ENCODE assay signal across 10 cellular contexts in genomic region chr2:104872034-104872865, GRCh38. TPM values are rescaled to one million over a fixed set of nuclear protein-coding genes. Genes with fewer than 3 reads are reported as not detected.
A peak's percentile ranks its signal among the peaks of the same experiment; 100 is the strongest.
DNase-seq lines count a peak whose midpoint lies in the region; ATAC-seq, FAIRE-seq and TF ChIP-seq lines count a peak whose summit lies in the region.
"Had no signal": no experiment of that assay in that cellular context is flagged by ENCODE, and none has a peak within 500 bp of the region (broad histone marks: within the 10 kb centered on the region; RNA-seq: fewer than 3 reads in every experiment).

No MANE protein-coding gene starts in this region.

- H3K14ac ChIP-seq in H9 (ENCODE audit: insufficient read depth, low read length): no peak overlapping the region; the same call in 1 of the 2 replicates

- H3K79me1 ChIP-seq in H9 (ENCODE audit: insufficient read depth, low read depth, low read length, poor library complexity, severe bottlenecking): no peaks in the 10 kb centered on the region

- H3K4ac ChIP-seq in H9 (ENCODE audit: low read depth, low read length): no peak overlapping the region

- intact Hi-C loops in natural killer cell (cut with micrococcal nuclease): no loop called here

- TF ChIP-seq CTCF in A549 (IDR thresholded peaks at IDR 0.05): no peak
- no peak for TF ChIP-seq CTCF in H9 (conservative IDR thresholded peaks at IDR 0.05)
- TF ChIP-seq CTCF in natural killer cell (IDR thresholded peaks at IDR 0.05): no peak

- no peak for TF ChIP-seq POLR2A in A549 (IDR thresholded peaks at IDR 0.05; ENCODE audit: low read length)

- no peak overlapping the region for H2BK12ac ChIP-seq in H9 (ENCODE audit: insufficient read length, low read depth, low read length)

- peak overlapping the region; percentile 70 for H3K4me3 ChIP-seq in A549

- H3K18ac ChIP-seq in H9 (ENCODE audit: insufficient read length, low read depth, low read length): no peak overlapping the region

- WGBS in A549 (ENCODE audit: missing lambda C conversion rate): 12% methylated on average over 50 of the region's 59 CpGs
- no CpG with 5 or more reads among the region's 59 CpGs for WGBS in H9 (ENCODE audit: extremely low coverage, insufficient read length, low lambda C conversion rate)

- no peak overlapping the region for H2BK20ac ChIP-seq in H9 (ENCODE audit: low read depth, low read length, poor library complexity, severe bottlenecking)

- no peaks in the 10 kb centered on the region for H4K20me1 ChIP-seq in H9 (ENCODE audit: control insufficient read depth, insufficient read depth, insufficient read length)

- H4K91ac ChIP-seq in H9 (ENCODE audit: insufficient read length, low read depth, low read length): no peak overlapping the region

- CTCF ChIA-PET in A549 (lab: Yijun Ruan, JAX): interaction anchor here (0.6 to 1.4 kb wide), 7 partner anchors 16 to 1711 kb away, joined by 3 to 6 read pairs (median 5); no protein-coding TSS in a partner anchor

- no peak overlapping the region for H3T11ph ChIP-seq in H9 (ENCODE audit: low read length)

- ATAC-seq in A549 (peak in 1 of 2 experiments; percentile 20; a peak in 3 of 6 replicates), natural killer cell (no peak)
- no peak for ATAC-seq in central memory CD8-positive, alpha-beta T cell (replicated peaks; ENCODE audit: extremely low read depth, poor library complexity, severe bottlenecking)

- H2BK5ac ChIP-seq in H9 (ENCODE audit: insufficient read length, low read length): no peak overlapping the region

- no peak overlapping the region for H3K27ac ChIP-seq in A549
- no peak overlapping the region for H3K27ac ChIP-seq in H9 (ENCODE audit: insufficient read length, low read depth, low read length)

- no peak overlapping the region for H2AFZ ChIP-seq in H9 (ENCODE audit: low read length)

- POLR2A ChIA-PET in A549 (lab: Yijun Ruan, JAX): interaction anchor here (0.7 kb wide), 1 partner anchor 539 kb away, joined by 3 read pairs; no protein-coding TSS in a partner anchor

- H2BK15ac ChIP-seq in H9 (ENCODE audit: low read depth, low read length): no peak overlapping the region

- H3K9me3 Mint-ChIP-seq in H9 (peaks cover 0 to 5% of the 10 kb centered on the region in 2 experiments; a peak in 2 of 5 replicates), natural killer cell (no peaks in the 10 kb centered on the region)
- H3K9me3 Mint-ChIP-seq in central memory CD8-positive, alpha-beta T cell: no peaks in the 10 kb centered on the region

- H3K23ac ChIP-seq in H9 (ENCODE audit: insufficient read length, low read depth, low read length): no peak overlapping the region

- H3K9me3 ChIP-seq in A549: no peaks in the 10 kb centered on the region
- H3K9me3 ChIP-seq in H9 (ENCODE audit: control insufficient read depth, low read depth, low read length): no peaks in the 10 kb centered on the region

- TF ChIP-seq EP300 in A549 (IDR thresholded peaks at IDR 0.05): no peak

- H4K8ac ChIP-seq in H9 (replicated peaks; ENCODE audit: insufficient read length, low read depth, low read length): no peak overlapping the region

- H3K36me3 Mint-ChIP-seq in H9 (ENCODE audit: insufficient read depth in 1 of 3, low read depth in 3 of 3) (no peaks in the 10 kb centered on the region), natural killer cell (no peaks in the 10 kb centered on the region)
- peaks cover 2% of the 10 kb centered on the region for H3K36me3 Mint-ChIP-seq in central memory CD8-positive, alpha-beta T cell (ENCODE audit: insufficient read depth)

- TF ChIP-seq RAD21 in A549 (conservative IDR thresholded peaks at IDR 0.05 in 1 of 2, IDR thresholded peaks at IDR 0.05 in 1 of 2): no peak

- H3K27me3 Mint-ChIP-seq in H9 (ENCODE audit: low read depth) (peaks cover 97% of the 10 kb centered on the region), natural killer cell (ENCODE audit: low read depth in 2 of 2) (peaks cover 56 to 57% of the 10 kb centered on the region in 2 donors)
- peaks cover 76% of the 10 kb centered on the region for H3K27me3 Mint-ChIP-seq in central memory CD8-positive, alpha-beta T cell

- H3K4me3 Mint-ChIP-seq in H9 (peak overlapping the region; percentile 67 to 90), natural killer cell (peak overlapping the region; percentile 68)
- peak overlapping the region; percentile 42 for H3K4me3 Mint-ChIP-seq in central memory CD8-positive, alpha-beta T cell

- H2BK120ac ChIP-seq in H9 (ENCODE audit: low read depth, low read length, poor library complexity, severe bottlenecking): no peak overlapping the region

- H3K27me3 ChIP-seq in H9 (ENCODE audit: insufficient read depth, low read length): peaks cover 62% of the 10 kb centered on the region

- DNase-seq in A549 (ENCODE audit: low read depth in 1 of 2, low spot score in 1 of 2) (peak in 1 of 2 experiments; percentile 13), H9 (peak; percentile 83), natural killer cell (no peak), NCI-H82 (lab: John Stamatoyannopoulos, UW) (no peak), kidney glomerular epithelial cell (lab: John Stamatoyannopoulos, UW) (no peak), GOT3 (lab: John Stamatoyannopoulos, UW) (no peak)
- DNase-seq in central memory CD8-positive, alpha-beta T cell (ENCODE audit: low spot score in 2 of 2): no peak
- DNase-seq in central memory CD4-positive, alpha-beta T cell: no peak

- H3K4me1 ChIP-seq in A549 (0 out of 3 replicates have a peak, but pooled peaks cover 3% of the 10 kb centered on the region), H9 (ENCODE audit: insufficient read depth, low read length) (no peaks in the 10 kb centered on the region)

- peak overlapping the region in 1 of 3 experiments; percentile 82; a peak in 1 of 7 replicates for H3K27ac Mint-ChIP-seq in H9
- H3K27ac Mint-ChIP-seq in central memory CD8-positive, alpha-beta T cell (ENCODE audit: low read depth): no peak overlapping the region
- no peak overlapping the region for H3K27ac Mint-ChIP-seq in natural killer cell

- no peak overlapping the region for H4K5ac ChIP-seq in H9 (ENCODE audit: insufficient read length, low read depth, low read length)

- H3K23me2 ChIP-seq in H9 (ENCODE audit: insufficient read length, low read depth, low read length, poor library complexity, severe bottlenecking): peaks cover 14% of the 10 kb centered on the region

- FAIRE-seq in A549 (lab: Jason Lieb, UNC): no peak
- FAIRE-seq: endometrium had no signal

- H3K9ac ChIP-seq in H9 (ENCODE audit: extremely low read depth, insufficient read length, low read length): no peak overlapping the region

- H3K56ac ChIP-seq in H9 (ENCODE audit: insufficient read length, low read depth, low read length): no peak overlapping the region

- no peaks in the 10 kb centered on the region for H3K79me2 ChIP-seq in H9 (ENCODE audit: insufficient read depth, low read length)

- peaks cover 27 to 32% of the 10 kb centered on the region in 2 experiments for H3K4me1 Mint-ChIP-seq in H9
- peaks cover 6% of the 10 kb centered on the region for H3K4me1 Mint-ChIP-seq in central memory CD8-positive, alpha-beta T cell
- peaks cover 12 to 22% of the 10 kb centered on the region in 2 donors for H3K4me1 Mint-ChIP-seq in natural killer cell

- H2AK5ac ChIP-seq in H9 (ENCODE audit: insufficient read length, low read length): no peak overlapping the region

- H3K4me2 ChIP-seq in A549 (peak overlapping the region; percentile 98), H9 (ENCODE audit: insufficient read depth, insufficient read length, low read length) (peak overlapping the region; percentile 91)

TF ChIP-seq in A549, 52 proteins besides CTCF, POLR2A, EP300 and RAD21 (continues in another document):
- no peak for TF ChIP-seq NFE2L2 (conservative IDR thresholded peaks at IDR 0.05; ENCODE audit: low read length)
- TF ChIP-seq CBX8 (IDR thresholded peaks at IDR 0.05): no peak
- TF ChIP-seq, protein P1, sequence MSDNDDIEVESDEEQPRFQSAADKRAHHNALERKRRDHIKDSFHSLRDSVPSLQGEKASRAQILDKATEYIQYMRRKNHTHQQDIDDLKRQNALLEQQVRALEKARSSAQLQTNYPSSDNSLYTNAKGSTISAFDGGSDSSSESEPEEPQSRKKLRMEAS (IDR thresholded peaks at IDR 0.05): no peak
- TF ChIP-seq RARB (CRISPR knock-in tag; IDR thresholded peaks at IDR 0.05): no peak
- TF ChIP-seq ZSCAN20 (CRISPR knock-in tag; IDR thresholded peaks at IDR 0.05): no peak
- TF ChIP-seq HOXB5 (CRISPR knock-in tag; IDR thresholded peaks at IDR 0.05): no peak
- TF ChIP-seq ATOH8 (CRISPR knock-in tag; IDR thresholded peaks at IDR 0.05; ENCODE audit: low read depth): no peak
- TF ChIP-seq FOXS1 (CRISPR knock-in tag; IDR thresholded peaks at IDR 0.05): no peak
- TF ChIP-seq JUN (IDR thresholded peaks at IDR 0.05): no peak
- TF ChIP-seq MAZ (IDR thresholded peaks at IDR 0.05; ENCODE audit: borderline replicate concordance, low read depth, low read length): no peak
- no peak for TF ChIP-seq CBX2 (IDR thresholded peaks at IDR 0.05; ENCODE audit: borderline replicate concordance, low read depth)
- no peak for TF ChIP-seq ESRRA (IDR thresholded peaks at IDR 0.05; ENCODE audit: borderline replicate concordance, low read length)
- TF ChIP-seq BCL3 (IDR thresholded peaks at IDR 0.05): no peak
- no peak for TF ChIP-seq RCOR1 (IDR thresholded peaks at IDR 0.05; ENCODE audit: low read depth, low read length)
- TF ChIP-seq EHMT2 (IDR thresholded peaks at IDR 0.05; ENCODE audit: low read depth): no peak

RNA-seq across cellular contexts. Expression of gene POU3F3, which starts 18.3 kb away (rescaled TPM):
- polyA plus RNA-seq in A549 (2011; rRNA removed) (not detected in 2 replicates), A549 (2017; fragmentation: RNase III; extraction: RNeasy Plus Mini Kit Qiagen cat#74134 plus additional on column Dnase treatment) (0.03 TPM in 1 of 3 replicates, not detected in the others)
- polyA plus RNA-seq in A549 (2012; cell fraction: cytosol; rRNA removed): not detected in 2 replicates
- 0.04 TPM in 2 replicates for polyA plus RNA-seq in A549 (2012; cell fraction: nucleus; rRNA removed)
- not detected in 2 replicates for polyA minus RNA-seq in A549 (2011; rRNA and poly(A)+ RNA removed)
- total RNA-seq in H9 (2021) (not detected in 2 replicates), natural killer cell (not detected)
- total RNA-seq: T-helper 1 cell treated with Interleukin-12 subunit alpha and Interleukin-12 subunit beta and Interleukin-4 antibody, amounts not matched to agents 30 ng/mL and 1 ng/mL, for 36 hours had no signal
